ENCODE assay signal across 8 cellular contexts in genomic region chr4:56465599-56466295, GRCh38. TPM values are rescaled to one million over a fixed set of nuclear protein-coding genes. Genes with fewer than 3 reads are reported as not detected.
DNase-seq lines count a peak whose midpoint lies in the region; ATAC-seq and TF ChIP-seq lines count a peak whose summit lies in the region.

No MANE protein-coding gene starts in this region.

- no peaks in the 10 kb centered on the region for H3K9me3 ChIP-seq in PC-3 (ENCODE audit: low read length)
- H3K9me3 ChIP-seq in endodermal cell (ENCODE audit: control insufficient read depth, low read length) = no peaks in the 10 kb centered on the region
- H3K9me3 ChIP-seq in thyroid gland = no peaks in the 10 kb centered on the region

- H3K4me1 Mint-ChIP-seq in endodermal cell = peaks cover 24% of the 10 kb centered on the region

- no peak overlapping the region for H2AFZ ChIP-seq in PC-3 (ENCODE audit: low read length)

- intact Hi-C loops in PC-3 (cut with micrococcal nuclease) = loop anchor here (2.0 kb wide), 1 partner anchor 29 kb away; the partner anchor contains the start of gene PAICS
- intact Hi-C loops in thyroid gland (cut with DNase I) = no loop called here

- CTCF ChIA-PET in PC-3 (lab: Charles Lee) = no interaction called here

- no peak for TF ChIP-seq CTCF in GM12865 (IDR thresholded peaks at IDR 0.05; ENCODE audit: insufficient read depth, low read depth, low read length, missing control alignments)
- no peak for TF ChIP-seq CTCF in PC-3 (conservative IDR thresholded peaks at IDR 0.05; ENCODE audit: low read depth, low read length)
- no peak for TF ChIP-seq CTCF in endodermal cell (conservative IDR thresholded peaks at IDR 0.05)
- TF ChIP-seq CTCF in thyroid gland (IDR thresholded peaks at IDR 0.05) = no peak

- H3K4me2 ChIP-seq in PC-3 (ENCODE audit: low read length) = peak overlapping the region; percentile 89

- TF ChIP-seq POLR2A in thyroid gland (IDR thresholded peaks at IDR 0.05) = no peak

- H3K79me2 ChIP-seq in PC-3 (ENCODE audit: low read length) = peaks cover 72% of the 10 kb centered on the region

- H3K4me3 Mint-ChIP-seq in endodermal cell = peak overlapping the region; percentile 98

- H3K4me3 ChIP-seq in GM12865 (ENCODE audit: low read depth, low read length) = peak overlapping the region; percentile 73
- H3K4me3 ChIP-seq in PC-3 (ENCODE audit: low read length) = peak overlapping the region; percentile 86; the same call in 1 of the 2 replicates
- peak overlapping the region; percentile 95 for H3K4me3 ChIP-seq in endodermal cell (ENCODE audit: low read length)
- H3K4me3 ChIP-seq in rectal smooth muscle tissue (ENCODE audit: low read length) = peak overlapping the region; percentile 78
- no peak overlapping the region for H3K4me3 ChIP-seq in thyroid gland (replicated peaks in 1 of 3)

- no peak for ATAC-seq in PC-3

- POLR2A ChIA-PET in PC-3 (lab: Charles Lee; ENCODE audit: unreplicated experiment) = interaction anchor here (0.6 kb wide), 3 partner anchors 12 to 26 kb away, joined by 3 to 6 read pairs (median 4); no protein-coding TSS in a partner anchor

- peaks cover 19% of the 10 kb centered on the region for H4K20me1 ChIP-seq in PC-3 (ENCODE audit: low read length)

- no TSS peak for BruUV-seq in PC-3 (replicated peaks; lab: Mats Ljungman, UMichigan)

- H3K27me3 ChIP-seq in PC-3 (ENCODE audit: low read length) (no peaks in the 10 kb centered on the region), endodermal cell (ENCODE audit: control insufficient read depth, insufficient read depth, low read length, poor library complexity, severe bottlenecking) (no peaks in the 10 kb centered on the region), rectal smooth muscle tissue (ENCODE audit: control insufficient read depth, insufficient read depth, low read length) (no peaks in the 10 kb centered on the region), thyroid gland (no peaks in the 10 kb centered on the region)

- H3K9me2 ChIP-seq in PC-3 (replicated peaks; ENCODE audit: low read length) = no peaks in the 10 kb centered on the region

- H3K9me3 Mint-ChIP-seq in endodermal cell = no peaks in the 10 kb centered on the region

- peaks cover 29% of the 10 kb centered on the region for H3K36me3 ChIP-seq in PC-3 (ENCODE audit: low read depth, low read length)
- H3K36me3 ChIP-seq in endodermal cell (ENCODE audit: control insufficient read depth, insufficient read depth, low read length) = peaks cover 39% of the 10 kb centered on the region
- no peaks in the 10 kb centered on the region for H3K36me3 ChIP-seq in rectal smooth muscle tissue (ENCODE audit: control insufficient read depth, insufficient read depth, low read length)
- H3K36me3 ChIP-seq in thyroid gland = no peaks in the 10 kb centered on the region

- peaks cover 35% of the 10 kb centered on the region for H3K36me3 Mint-ChIP-seq in endodermal cell (ENCODE audit: low read depth)

- H3K9ac ChIP-seq in PC-3 (ENCODE audit: low read length) (peak overlapping the region; percentile 87; the same call in 1 of the 2 replicates), endodermal cell (ENCODE audit: extremely low read depth, low read length, poor library complexity, severe bottlenecking) (peak overlapping the region; percentile 96), rectal smooth muscle tissue (ENCODE audit: low read length) (no peak overlapping the region)

- H3K4me1 ChIP-seq in PC-3 (ENCODE audit: insufficient read depth, low read length) (peaks cover 26% of the 10 kb centered on the region), endodermal cell (ENCODE audit: control insufficient read depth, insufficient read depth, low read length) (peaks cover 5% of the 10 kb centered on the region), rectal smooth muscle tissue (ENCODE audit: control insufficient read depth, insufficient read depth, low read length) (peaks cover 19% of the 10 kb centered on the region), thyroid gland (peaks cover 21 to 23% of the 10 kb centered on the region in 2 donors)

- H3K27ac ChIP-seq in PC-3 (ENCODE audit: low read length) (peak overlapping the region; percentile 75; the same call in 1 of the 2 replicates), endodermal cell (ENCODE audit: low read depth, low read length) (no peak overlapping the region), rectal smooth muscle tissue (ENCODE audit: low read depth, low read length) (no peak overlapping the region), thyroid gland (no peak overlapping the region)

- DNase-seq in GM12865 (ENCODE audit: low read depth) = no peak
- DNase-seq in PC-3 = peak; percentile 33
- DNase-seq in endodermal cell = peak; percentile 53
- DNase-seq in thyroid gland = no peak
- no peak for DNase-seq in activated effector memory CD4-positive, alpha-beta T cell treated with anti-CD3 and anti-CD28 coated beads, Interleukin-2, amount 50 U/mL, for 16 hours
- no peak for DNase-seq in NCI-H146 treated with DMSO at 0.1 percent for 48 hours (lab: John Stamatoyannopoulos, UW; ENCODE audit: unreplicated experiment)
- DNase-seq in effector CD8-positive, alpha-beta T cell (lab: John Stamatoyannopoulos, UW) = no peak

- peak overlapping the region; percentile 99 for H3K27ac Mint-ChIP-seq in endodermal cell

- WGBS in endodermal cell (ENCODE audit: insufficient coverage in 1 of 2, insufficient read length in 1 of 2), 2 experiments = 68 to 78% methylated on average over 10 of the region's 10 CpGs
- 58 to 79% methylated on average over 10 of the region's 10 CpGs for WGBS in thyroid gland, 2 donors

- no peaks in the 10 kb centered on the region for H3F3A ChIP-seq in PC-3 (ENCODE audit: low read length, unreplicated experiment)

- H3K27me3 Mint-ChIP-seq in endodermal cell (ENCODE audit: insufficient read depth) = no peaks in the 10 kb centered on the region

RNA-seq across cellular contexts. Expression of gene SRP72, which starts 1.7 kb away (rescaled TPM):
- total RNA-seq in PC-3 (2014; rRNA removed) (102 and 118 TPM in 2 replicates), endodermal cell (100 to 1,000 TPM; 123 to 134 TPM), thyroid gland (10 to 100 TPM; 57.6 to 67.6 (median 59.7) TPM)
- 106 TPM for polyA plus RNA-seq in endodermal cell (2013, experiment 1 of 2)
- polyA plus RNA-seq in endodermal cell (2013, experiment 2 of 2) = 96.7 TPM

RNA-seq across cellular contexts. Expression of gene PAICS, which starts 29.7 kb away (rescaled TPM):
- total RNA-seq in PC-3 (2014; rRNA removed) (160 and 172 TPM in 2 replicates), endodermal cell (100 to 1,000 TPM; 246 to 248 TPM), thyroid gland (10 to 100 TPM; 21.7 to 31.5 (median 29.5) TPM)
- polyA plus RNA-seq in endodermal cell (2013, experiment 1 of 2) = 229 TPM
- polyA plus RNA-seq in endodermal cell (2013, experiment 2 of 2) = 217 TPM

RNA-seq across cellular contexts. Expression of gene PPAT, which starts 30.3 kb away (rescaled TPM):
- 31.7 and 35.9 TPM in 2 replicates for total RNA-seq in PC-3 (2014; rRNA removed)
- total RNA-seq in endodermal cell = 10 to 100 TPM; 51.3 to 63.0 TPM
- polyA plus RNA-seq in endodermal cell (2013, experiment 1 of 2) = 42.8 TPM
- 35.9 TPM for polyA plus RNA-seq in endodermal cell (2013, experiment 2 of 2)
- 1 to 10 TPM; 3.1 to 6.1 (median 4.7) TPM for total RNA-seq in thyroid gland

RNA-seq across cellular contexts. Expression of gene ARL9, which starts 39.8 kb away (rescaled TPM):
- total RNA-seq in PC-3 (2014; rRNA removed) (0.29 and 0.51 TPM in 2 replicates), endodermal cell (under 1 TPM in 1 of 2 donors, not detected in 1; 0.20 TPM), thyroid gland (under 1 TPM in 1 of 4 donors, not detected in 3; 0.56 TPM)
- 1.3 TPM for polyA plus RNA-seq in endodermal cell (2013, experiment 1 of 2)
- polyA plus RNA-seq in endodermal cell (2013, experiment 2 of 2) = 1.0 TPM

Comparison
In these comparisons a context has a peak if more than half of its experiments do, and no peak if none do; other contexts are left out.
1. DNase-seq: peak in PC-3 (single experiment) and endodermal cell (single experiment); none in GM12865 (single experiment), thyroid gland (0 of 2), activated effector memory CD4-positive, alpha-beta T cell treated with anti-CD3 and anti-CD28 coated beads, Interleukin-2, amount 50 U/mL, for 16 hours (single experiment), NCI-H146 treated with DMSO at 0.1 percent for 48 hours (single experiment) and effector CD8-positive, alpha-beta T cell (single experiment).
2. H3K4me3 ChIP-seq: peak in GM12865 (single experiment), PC-3 (single experiment), endodermal cell (single experiment) and rectal smooth muscle tissue (single experiment); none in thyroid gland (0 of 3).